ENCODE assay signal across 19 cellular contexts in genomic region chr4:24655326-24655725, GRCh38.
"Had no signal": no experiment of that assay in that cellular context is flagged by ENCODE, and none has a peak within 500 bp of the region (broad histone marks: within the 10 kb centered on the region; RNA-seq: fewer than 3 reads in every experiment).

No MANE protein-coding gene starts in this region.

- H3K9me3 ChIP-seq: ascending aorta, gastroesophageal sphincter, heart right ventricle, neutrophil, pancreas, spleen had no signal

- H3K36me3 ChIP-seq: ascending aorta, gastroesophageal sphincter, heart right ventricle, neutrophil, pancreas, spleen had no signal

- DNase-seq: activated CD4-positive, alpha-beta T cell treated with anti-CD3 and anti-CD28 coated beads, Interleukin-2, amount 10 ng/mL, durations not matched to agents 7 days and 5 days; activated CD8-positive, alpha-beta T cell treated with anti-CD3 and anti-CD28 coated beads, Interleukin-2, amount 10 ng/mL, durations not matched to agents 7 days and 5 days; activated naive CD4-positive, alpha-beta T cell treated with anti-CD3 and anti-CD28 coated beads for 36 hours; activated T-cell treated with anti-CD3 and anti-CD28 coated beads, Interleukin-2, amount 50 U/mL, for 4 hours; effector CD8-positive, alpha-beta T cell; heart right ventricle; immature natural killer cell; left ventricle myocardium superior; naive thymus-derived CD8-positive, alpha-beta T cell; pancreas; spleen; stimulated activated naive CD4-positive, alpha-beta T cell treated with Interleukin-2 at 50 U/mL for 16 hours; T-helper 1 cell; T1000 had no signal

- H3K27ac ChIP-seq: ascending aorta, gastroesophageal sphincter, heart right ventricle, neutrophil, pancreas, spleen had no signal

- H3K4me3 ChIP-seq: ascending aorta, gastroesophageal sphincter, heart right ventricle, pancreas, spleen had no signal

- H3K27me3 ChIP-seq: ascending aorta, gastroesophageal sphincter, heart right ventricle, pancreas had no signal

- H3K4me1 ChIP-seq: ascending aorta, pancreas had no signal

- ATAC-seq: activated CD4-positive, CD25-positive, alpha-beta regulatory T cell treated with anti-CD3 and anti-CD28 coated beads, Interleukin-2, amount 50 U/mL, for 24 hours; activated CD8-positive, alpha-beta T cell treated with anti-CD3 and anti-CD28 coated beads, Interleukin-2, amount 10 ng/mL, durations not matched to agents 7 days and 5 days; activated T-cell treated with anti-CD3 and anti-CD28 coated beads, Interleukin-2, amount 50 U/mL, for 4 hours; esophagus mucosa; gastroesophageal sphincter; heart right ventricle; naive thymus-derived CD8-positive, alpha-beta T cell; pancreas had no signal
